Comparison of ENCODE assay signal across 1 cellular context in the genomic region with DNA sequence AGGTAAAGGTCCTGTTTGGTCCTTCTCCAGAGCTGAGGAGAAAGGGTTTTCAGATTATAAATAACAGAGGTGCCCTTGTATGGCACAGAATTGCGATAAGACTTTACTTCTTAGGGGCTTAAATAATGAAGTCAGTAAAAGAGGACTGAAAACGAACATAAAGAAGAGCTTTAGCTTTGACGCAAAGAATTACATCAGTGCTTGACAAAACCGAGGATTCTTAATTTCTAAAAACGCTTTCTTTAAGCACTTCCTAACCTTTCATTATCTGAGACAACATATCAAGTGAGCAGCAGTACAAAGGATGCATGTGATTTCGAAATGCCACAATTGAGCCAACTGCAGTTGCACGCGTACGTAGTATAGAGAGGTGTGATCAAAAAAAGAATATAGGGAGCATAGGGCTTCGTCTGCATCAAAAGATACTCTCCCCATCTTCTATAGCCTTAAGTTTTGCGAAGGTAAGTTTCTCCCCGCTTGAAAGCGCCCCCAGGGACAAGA.
TF ChIP-seq lines count a peak whose summit lies in the region.

No MANE protein-coding gene starts in this region.

TF ChIP-seq in K562, 482 proteins besides CTCF, POLR2A, EP300 and RAD21 (continued from another document):
- TF ChIP-seq, protein P1, sequence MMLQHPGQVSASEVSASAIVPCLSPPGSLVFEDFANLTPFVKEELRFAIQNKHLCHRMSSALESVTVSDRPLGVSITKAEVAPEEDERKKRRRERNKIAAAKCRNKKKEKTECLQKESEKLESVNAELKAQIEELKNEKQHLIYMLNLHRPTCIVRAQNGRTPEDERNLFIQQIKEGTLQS (IDR thresholded peaks at IDR 0.05): no peak
- TF ChIP-seq, protein P1 (CRISPR knock-in tag; conservative IDR thresholded peaks at IDR 0.05): 0 out of 2 replicates have a peak, but pooled peaks have one; percentile 19
- TF ChIP-seq CEBPG (CRISPR knock-in tag; IDR thresholded peaks at IDR 0.05) (no peak), CEBPG (tag; conservative IDR thresholded peaks at IDR 0.05 in 1 of 2, IDR thresholded peaks at IDR 0.05 in 1 of 2) (0 out of 4 replicates have a peak, but pooled peaks of 1 of the 2 experiments have one; percentile 58), ELF2 (CRISPR knock-in tag; IDR thresholded peaks at IDR 0.05) (no peak), ZNF766 (CRISPR knock-in tag; conservative IDR thresholded peaks at IDR 0.05) (0 out of 2 replicates have a peak, but pooled peaks have one; percentile 8), ZNF324 (CRISPR knock-in tag; IDR thresholded peaks at IDR 0.05) (0 out of 2 replicates have a peak, but pooled peaks have one; percentile 1)
